In genomic region chr11:130649749-130650275, GRCh38 we compare ENCODE assay signal across 25 cellular contexts.
DNase-seq lines count a peak whose midpoint lies in the region; ATAC-seq and TF ChIP-seq lines count a peak whose summit lies in the region.
"Had no signal": no experiment of that assay in that cellular context is flagged by ENCODE, and none has a peak within 500 bp of the region (broad histone marks: within the 10 kb centered on the region; RNA-seq: fewer than 3 reads in every experiment).

No MANE protein-coding gene starts in this region.

- H2BK120ac ChIP-seq in mesenchymal stem cell (ENCODE audit: low read depth, low read length) = no peak overlapping the region

- H2BK5ac ChIP-seq in mesenchymal stem cell (ENCODE audit: low read depth, low read length, poor library complexity, severe bottlenecking) = no peak overlapping the region

- no peak overlapping the region for H3K4me2 ChIP-seq in mesenchymal stem cell (ENCODE audit: low read length, poor library complexity, severe bottlenecking)

- H3K27me3 Mint-ChIP-seq in activated CD4-positive, alpha-beta T cell treated with anti-CD3 and anti-CD28 coated beads for 36 hours = peaks cover 3% of the 10 kb centered on the region
- H3K27me3 Mint-ChIP-seq: activated CD4-positive, alpha-beta T cell treated with anti-CD3 and anti-CD28 coated beads, Interleukin-2, amount 10 ng/mL, durations not matched to agents 24 days and 14 days had no signal

- H3K27ac ChIP-seq in Peyer's patch = peak overlapping the region in 3 of 4 donors; percentile 17 to 35 (median 27)
- peak overlapping the region; percentile 56 to 74 (median 62) for H3K27ac ChIP-seq in gastroesophageal sphincter
- no peak overlapping the region for H3K27ac ChIP-seq in mesenchymal stem cell (ENCODE audit: low read length, poor library complexity, severe bottlenecking)
- H3K27ac ChIP-seq in tibial artery = peak overlapping the region; percentile 80 to 90
- H3K27ac ChIP-seq: VCaP had no signal

- no peak for TF ChIP-seq CTCF in Peyer's patch (IDR thresholded peaks at IDR 0.05)
- no peak for TF ChIP-seq CTCF in gastroesophageal sphincter (IDR thresholded peaks at IDR 0.05)
- TF ChIP-seq CTCF in tibial artery (IDR thresholded peaks at IDR 0.05) = no peak
- TF ChIP-seq CTCF in omental fat pad (IDR thresholded peaks at IDR 0.05) = no peak

- H3K9me3 ChIP-seq in Peyer's patch (no peaks in the 10 kb centered on the region), gastroesophageal sphincter (no peaks in the 10 kb centered on the region), mesenchymal stem cell (ENCODE audit: control insufficient read depth, low read length) (no peaks in the 10 kb centered on the region), tibial artery (no peaks in the 10 kb centered on the region)
- H3K9me3 ChIP-seq: testis had no signal

- H3K4me1 ChIP-seq in Peyer's patch (peaks cover 0 to 24% (median 0%) of the 10 kb centered on the region in 4 donors), gastroesophageal sphincter (peaks cover 19 to 85% (median 30%) of the 10 kb centered on the region in 3 donors), mesenchymal stem cell (ENCODE audit: control insufficient read depth, insufficient read depth, low read depth, low read length) (peaks cover 3% of the 10 kb centered on the region), tibial artery (peaks cover 7 to 82% (median 68%) of the 10 kb centered on the region in 4 donors)

- H2BK12ac ChIP-seq in mesenchymal stem cell (ENCODE audit: low read length in 2 of 2) = no peak overlapping the region

- no peak overlapping the region for H2AK5ac ChIP-seq in mesenchymal stem cell (ENCODE audit: low read length, severe bottlenecking)

- no peak overlapping the region for H3K9ac ChIP-seq in mesenchymal stem cell (ENCODE audit: low read length)

- H3K4me3 Mint-ChIP-seq in activated CD4-positive, alpha-beta T cell treated with anti-CD3 and anti-CD28 coated beads for 36 hours = no peak overlapping the region
- H3K4me3 Mint-ChIP-seq: activated CD4-positive, alpha-beta T cell treated with anti-CD3 and anti-CD28 coated beads, Interleukin-2, amount 10 ng/mL, durations not matched to agents 24 days and 14 days; activated naive CD8-positive, alpha-beta T cell treated with anti-CD3 and anti-CD28 coated beads, Interleukin-2, amount 50 U/mL, for 24 hours; activated T-cell treated with anti-CD3 and anti-CD28 coated beads, Interleukin-2, amount 50 U/mL, for 24 hours; natural killer cell; stimulated activated effector memory CD8-positive, alpha-beta T cell treated with anti-CD3 and anti-CD28 coated beads, Interleukin-12 subunit alpha, Interleukin-12 subunit beta, amount 100 ng/mL, for 72 hours had no signal

- TF ChIP-seq EP300 in gastroesophageal sphincter (IDR thresholded peaks at IDR 0.05) = no peak

- ATAC-seq in gastroesophageal sphincter (no peak), omental fat pad (ENCODE audit: low FRiP score) (no peak)
- no peak for ATAC-seq in activated CD4-positive, alpha-beta T cell treated with anti-CD3 and anti-CD28 coated beads for 36 hours
- ATAC-seq: activated naive CD8-positive, alpha-beta T cell treated with anti-CD3 and anti-CD28 coated beads, Interleukin-2, amount 50 U/mL, for 24 hours; natural killer cell; PC-3; stimulated activated effector memory CD8-positive, alpha-beta T cell treated with anti-CD3 and anti-CD28 coated beads, Interleukin-12 subunit alpha, Interleukin-12 subunit beta, amount 100 ng/mL, for 72 hours had no signal

- 29 to 30% methylated on average over 4 to 5 of the region's 5 CpGs for WGBS in gastroesophageal sphincter (ENCODE audit: low coverage in 1 of 2), 2 donors
- 78% methylated on average over 5 of the region's 5 CpGs for WGBS in mesenchymal stem cell

- no peak overlapping the region for H4K91ac ChIP-seq in mesenchymal stem cell (ENCODE audit: low read length)

- no peak overlapping the region for H3K4me3 ChIP-seq in Peyer's patch
- no peak overlapping the region for H3K4me3 ChIP-seq in gastroesophageal sphincter
- H3K4me3 ChIP-seq in mesenchymal stem cell (ENCODE audit: insufficient read depth in 1 of 2, low read depth in 1 of 2, low read length in 2 of 2) = no peak overlapping the region
- H3K4me3 ChIP-seq in tibial artery = no peak overlapping the region
- H3K4me3 ChIP-seq: testis had no signal

- H3K36me3 ChIP-seq in Peyer's patch (no peaks in the 10 kb centered on the region), gastroesophageal sphincter (no peaks in the 10 kb centered on the region), mesenchymal stem cell (ENCODE audit: control insufficient read depth in 1 of 2, insufficient read depth in 2 of 2, low read depth in 1 of 2, low read length in 2 of 2) (no peaks in the 10 kb centered on the region), tibial artery (no peaks in the 10 kb centered on the region)

- H3K27ac Mint-ChIP-seq in activated CD4-positive, alpha-beta T cell treated with anti-CD3 and anti-CD28 coated beads for 36 hours = no peak overlapping the region
- H3K27ac Mint-ChIP-seq: activated CD4-positive, alpha-beta T cell treated with anti-CD3 and anti-CD28 coated beads, Interleukin-2, amount 10 ng/mL, durations not matched to agents 24 days and 14 days; activated naive CD8-positive, alpha-beta T cell treated with anti-CD3 and anti-CD28 coated beads, Interleukin-2, amount 50 U/mL, for 24 hours; activated T-cell treated with anti-CD3 and anti-CD28 coated beads, Interleukin-2, amount 50 U/mL, for 24 hours; natural killer cell; stimulated activated effector memory CD8-positive, alpha-beta T cell treated with anti-CD3 and anti-CD28 coated beads, Interleukin-12 subunit alpha, Interleukin-12 subunit beta, amount 100 ng/mL, for 72 hours had no signal

- peak overlapping the region in 1 of 2 experiments; percentile 14 for H3K18ac ChIP-seq in mesenchymal stem cell (ENCODE audit: low read depth in 1 of 2, low read length in 2 of 2)

- no peaks in the 10 kb centered on the region for H3K4me1 Mint-ChIP-seq in activated CD4-positive, alpha-beta T cell treated with anti-CD3 and anti-CD28 coated beads for 36 hours
- H3K4me1 Mint-ChIP-seq: activated CD4-positive, alpha-beta T cell treated with anti-CD3 and anti-CD28 coated beads, Interleukin-2, amount 10 ng/mL, durations not matched to agents 24 days and 14 days; activated naive CD8-positive, alpha-beta T cell treated with anti-CD3 and anti-CD28 coated beads, Interleukin-2, amount 50 U/mL, for 24 hours; natural killer cell; stimulated activated effector memory CD8-positive, alpha-beta T cell treated with anti-CD3 and anti-CD28 coated beads, Interleukin-12 subunit alpha, Interleukin-12 subunit beta, amount 100 ng/mL, for 72 hours had no signal

- H3K9me3 Mint-ChIP-seq in activated CD4-positive, alpha-beta T cell treated with anti-CD3 and anti-CD28 coated beads for 36 hours (ENCODE audit: low read depth) = no peaks in the 10 kb centered on the region
- H3K9me3 Mint-ChIP-seq: activated CD4-positive, alpha-beta T cell treated with anti-CD3 and anti-CD28 coated beads, Interleukin-2, amount 10 ng/mL, durations not matched to agents 24 days and 14 days; activated naive CD8-positive, alpha-beta T cell treated with anti-CD3 and anti-CD28 coated beads, Interleukin-2, amount 50 U/mL, for 24 hours; activated T-cell treated with anti-CD3 and anti-CD28 coated beads, Interleukin-2, amount 50 U/mL, for 24 hours; natural killer cell; stimulated activated effector memory CD8-positive, alpha-beta T cell treated with anti-CD3 and anti-CD28 coated beads, Interleukin-12 subunit alpha, Interleukin-12 subunit beta, amount 100 ng/mL, for 72 hours had no signal

- no peaks in the 10 kb centered on the region for H3K27me3 ChIP-seq in Peyer's patch
- no peaks in the 10 kb centered on the region for H3K27me3 ChIP-seq in gastroesophageal sphincter
- H3K27me3 ChIP-seq in mesenchymal stem cell (ENCODE audit: control insufficient read depth in 1 of 2, insufficient read depth in 1 of 2, low read length in 2 of 2) = no peaks in the 10 kb centered on the region
- no peaks in the 10 kb centered on the region for H3K27me3 ChIP-seq in tibial artery
- H3K27me3 ChIP-seq: testis had no signal

- H3K79me1 ChIP-seq in mesenchymal stem cell (replicated peaks; ENCODE audit: low read length, poor library complexity, severe bottlenecking) = no peaks in the 10 kb centered on the region

- H3K14ac ChIP-seq in mesenchymal stem cell (ENCODE audit: low read length in 2 of 2) = no peak overlapping the region

- no peak for DNase-seq in Peyer's patch
- DNase-seq in mesenchymal stem cell = peak; percentile 45
- no peak for DNase-seq in tibial artery
- no peak for DNase-seq in stimulated activated CD4-positive, alpha-beta T cell treated with anti-CD3 and anti-CD28 coated beads, Interleukin-2, amount 100 ng/mL, for 48 hours
- no peak for DNase-seq in activated CD4-positive, alpha-beta T cell treated with anti-CD3 and anti-CD28 coated beads for 36 hours
- no peak for DNase-seq in Kasumi-1 (lab: John Stamatoyannopoulos, UW)
- DNase-seq in omental fat pad (ENCODE audit: low spot score) = no peak
- DNase-seq: activated CD4-positive, alpha-beta T cell treated with anti-CD3 and anti-CD28 coated beads, Interleukin-2, amount 10 ng/mL, durations not matched to agents 24 days and 14 days; activated naive CD8-positive, alpha-beta T cell treated with anti-CD3 and anti-CD28 coated beads, Interleukin-2, amount 50 U/mL, for 24 hours; activated T-cell treated with anti-CD3 and anti-CD28 coated beads, Interleukin-2, amount 50 U/mL, for 24 hours; GDM1; GOT3; midbrain; MV-4-11; natural killer cell; NCI-H1436 treated with DMSO at 0.1 percent for 48 hours; occipital lobe; PC-3; SHP77 treated with DMSO at 0.1 percent for 48 hours; stimulated activated CD4-positive, alpha-beta T cell treated with anti-CD3 and anti-CD28 coated beads, Interleukin-4, amount 100 ng/mL, for 1 hour; T-helper 9 cell; testis had no signal

- H2BK15ac ChIP-seq in mesenchymal stem cell (ENCODE audit: low read depth, poor library complexity, severe bottlenecking) = no peak overlapping the region

- POLR2A ChIA-PET in activated CD4-positive, alpha-beta T cell treated with anti-CD3 and anti-CD28 coated beads for 36 hours (lab: Charles Lee) = no interaction called here

- H3K23ac ChIP-seq in mesenchymal stem cell (ENCODE audit: low read length in 2 of 2) = no peak overlapping the region

- H2AFZ ChIP-seq in mesenchymal stem cell (ENCODE audit: low read depth, low read length) = no peak overlapping the region

- H3K4ac ChIP-seq in mesenchymal stem cell (ENCODE audit: low read depth in 1 of 2, low read length in 2 of 2) = no peak overlapping the region

- intact Hi-C loops in tibial artery (cut with DNase I; ENCODE audit: low total_unique reads) = loop anchor here (5.0 kb wide), 1 partner anchor 38 kb away; no protein-coding TSS in a partner anchor
- intact Hi-C loops in activated CD4-positive, alpha-beta T cell treated with anti-CD3 and anti-CD28 coated beads for 36 hours (cut with DNase I, micrococcal nuclease) = no loop called here

- CTCF ChIA-PET in activated CD4-positive, alpha-beta T cell treated with anti-CD3 and anti-CD28 coated beads for 36 hours (lab: Charles Lee) = no interaction called here

- TF ChIP-seq POLR2A in Peyer's patch (IDR thresholded peaks at IDR 0.05) = no peak
- TF ChIP-seq POLR2A in gastroesophageal sphincter (IDR thresholded peaks at IDR 0.05) = no peak

- H3K36me3 Mint-ChIP-seq in activated CD4-positive, alpha-beta T cell treated with anti-CD3 and anti-CD28 coated beads for 36 hours (ENCODE audit: low read depth) = no peaks in the 10 kb centered on the region
- H3K36me3 Mint-ChIP-seq: natural killer cell; stimulated activated effector memory CD8-positive, alpha-beta T cell treated with anti-CD3 and anti-CD28 coated beads, Interleukin-12 subunit alpha, Interleukin-12 subunit beta, amount 100 ng/mL, for 72 hours had no signal

- no peak overlapping the region for H4K8ac ChIP-seq in mesenchymal stem cell (ENCODE audit: low read length)
